35 cellular contexts compared by ENCODE assay signal in genomic region chr3:79488407-79488806, GRCh38.
"Had no signal": no experiment of that assay in that cellular context is flagged by ENCODE, and none has a peak within 500 bp of the region (broad histone marks: within the 10 kb centered on the region; RNA-seq: fewer than 3 reads in every experiment).

No MANE protein-coding gene starts in this region.

- H3K27me3 ChIP-seq: MG63 had no signal

- H3K4me3 ChIP-seq: MG63 had no signal

- H3K9me3 ChIP-seq: MG63 had no signal

- DNase-seq: Karpas-422, Kasumi-1, MG63, MM.1S, MV-4-11, NCI-H1048, NCI-H1092, NCI-H1092 treated with DMSO at 0.1 percent for 48 hours, NCI-H1105, NCI-H1105 treated with DMSO at 0.1 percent for 48 hours, NCI-H1417, NCI-H1417 treated with DMSO at 0.1 percent for 48 hours, NCI-H1436, NCI-H1436 treated with DMSO at 0.1 percent for 48 hours, NCI-H146, NCI-H1694, NCI-H1694 treated with DMSO at 0.1 percent for 48 hours, NCI-H187, NCI-H187 treated with DMSO at 0.1 percent for 48 hours, NCI-H1930, NCI-H2029, NCI-H2029 treated with DMSO at 0.1 percent for 48 hours, NCI-H2081, NCI-H2081 treated with DMSO at 0.1 percent for 48 hours, NCI-H2107, NCI-H2171, NCI-H2171 treated with DMSO at 0.1 percent for 48 hours, NCI-H2227 treated with DMSO at 0.1 percent for 48 hours, NCI-H226, NCI-H345, NCI-H446, NCI-H446 treated with DMSO at 0.1 percent for 48 hours, NCI-H510A, NCI-H510A treated with DMSO at 0.1 percent for 48 hours, NCI-H524 had no signal

- H3K36me3 ChIP-seq: MG63 had no signal
